ENCODE assay signal across 19 cellular contexts in the genomic region with DNA sequence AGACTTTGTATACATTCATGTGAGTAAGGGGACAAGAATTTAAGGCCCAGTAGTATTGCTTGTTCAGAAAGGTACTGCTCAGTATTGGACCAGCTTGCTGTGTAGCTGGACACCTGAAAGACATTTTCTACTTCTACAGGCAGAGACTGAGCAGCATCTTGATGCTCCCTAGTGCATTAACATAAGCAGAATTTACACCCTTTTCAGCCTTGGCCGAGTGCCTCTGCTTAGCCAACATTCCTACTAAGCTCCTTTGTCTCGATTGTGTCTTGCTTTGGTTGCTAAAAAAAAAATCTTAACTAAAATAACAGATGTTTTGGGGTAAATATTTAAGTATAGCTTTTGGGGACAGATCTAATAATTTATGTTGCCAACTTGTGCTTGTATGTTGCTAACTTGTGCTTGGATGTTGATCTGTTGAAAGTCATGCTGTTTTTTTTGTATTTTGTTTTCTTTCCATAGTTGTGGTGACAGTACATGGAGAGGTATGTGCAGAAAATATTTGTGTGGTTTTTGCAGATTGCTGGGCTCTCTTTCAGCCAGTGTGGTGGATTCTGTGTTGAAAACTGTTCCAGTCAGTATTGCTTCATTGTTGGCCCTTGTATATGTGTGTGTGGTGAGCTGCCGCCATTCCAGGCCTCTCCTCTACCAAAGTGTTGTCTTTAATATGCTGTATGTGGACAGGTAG. TPM values are rescaled to one million over a fixed set of nuclear protein-coding genes. Genes with fewer than 3 reads are reported as not detected.
DNase-seq lines count a peak whose midpoint lies in the region; ATAC-seq and TF ChIP-seq lines count a peak whose summit lies in the region.
"Had no signal": no experiment of that assay in that cellular context is flagged by ENCODE, and none has a peak within 500 bp of the region (broad histone marks: within the 10 kb centered on the region; RNA-seq: fewer than 3 reads in every experiment).

No MANE protein-coding gene starts in this region.

- TF ChIP-seq POLR2A in stomach (IDR thresholded peaks at IDR 0.05), result no peak

- no peak overlapping the region for H2AFZ ChIP-seq in Karpas-422 (ENCODE audit: low read length)
- H2AFZ ChIP-seq: parathyroid adenoma had no signal

- H3K27ac ChIP-seq in stomach (peak overlapping the region in 3 of 5 donors; percentile 95 to 98 (median 97)), Karpas-422 (ENCODE audit: low read length) (no peak overlapping the region)
- H3K27ac ChIP-seq: C4-2B, left ventricle myocardium inferior, parathyroid adenoma, uterus had no signal

- TF ChIP-seq EP300 in stomach (IDR thresholded peaks at IDR 0.05), result no peak

- no peak for ATAC-seq in HG02938 (IDR thresholded peaks at IDR 0.05; ENCODE audit: unreplicated experiment)

- in situ Hi-C loops in astrocyte of the cerebellum (cut with HindIII; ENCODE audit: low sequenced_read_pairs), result no loop called here
- in situ Hi-C loops in GM13977 (cut with MboI; ENCODE audit: low pct_unique_long_range_greater_than_20kb, low sequenced_read_pairs, unreplicated experiment), result loop anchor here (10.0 kb wide), 1 partner anchor 45 kb away; no protein-coding TSS in a partner anchor

- peaks cover 7 to 55% (median 30%) of the 10 kb centered on the region in 4 donors for H3K4me1 ChIP-seq in stomach
- H3K4me1 ChIP-seq in Karpas-422 (ENCODE audit: low read length), result peaks cover 9% of the 10 kb centered on the region
- H3K4me1 ChIP-seq: parathyroid adenoma, uterus had no signal

- H4K20me1 ChIP-seq in Karpas-422 (ENCODE audit: insufficient read depth, low read depth, low read length), result no peaks in the 10 kb centered on the region

- peak; percentile 79 for DNase-seq in GM03348 (ENCODE audit: low spot score)
- peak; percentile 87 for DNase-seq in astrocyte of the cerebellum (ENCODE audit: low read depth)
- peak; percentile 93 for DNase-seq in fibroblast of villous mesenchyme (ENCODE audit: low read depth)
- DNase-seq in stomach, result no peak
- DNase-seq in Karpas-422, result no peak
- no peak for DNase-seq in GM13977 (ENCODE audit: low spot score)
- DNase-seq: activated CD4-positive, alpha-beta T cell treated with anti-CD3 and anti-CD28 coated beads for 48 hours; activated gamma-delta T cell; amygdala; DMS 273 treated with DMSO at 0.1 percent for 48 hours; left ventricle myocardium inferior; NCI-H187; stimulated activated CD4-positive, alpha-beta T cell treated with anti-CD3 and anti-CD28 coated beads, Interleukin-4, amount 100 ng/mL, for 1 hour; uterus had no signal

- H3K36me3 ChIP-seq in stomach (peaks cover 0 to 57% (median 50%) of the 10 kb centered on the region in 4 donors), Karpas-422 (ENCODE audit: insufficient read depth, low read length) (0 out of 2 replicates have a peak, but pooled peaks cover 3% of the 10 kb centered on the region)
- H3K36me3 ChIP-seq: uterus had no signal

- peaks cover 26% of the 10 kb centered on the region for H3K79me2 ChIP-seq in Karpas-422 (ENCODE audit: low read length)

- no peak overlapping the region for H3K4me3 ChIP-seq in astrocyte of the cerebellum (ENCODE audit: low read depth, low read length)
- no peak overlapping the region for H3K4me3 ChIP-seq in fibroblast of villous mesenchyme (ENCODE audit: low read depth, low read length)
- no peak overlapping the region for H3K4me3 ChIP-seq in stomach
- H3K4me3 ChIP-seq in Karpas-422 (ENCODE audit: low read length), result no peak overlapping the region
- H3K4me3 ChIP-seq: left ventricle myocardium inferior, skin epidermis, uterus had no signal

- intact Hi-C loops in stomach (cut with DNase I; ENCODE audit: low total_unique reads), result no loop called here

- TF ChIP-seq CTCF in astrocyte of the cerebellum (IDR thresholded peaks at IDR 0.05; ENCODE audit: low read depth, low read length, missing control alignments), result no peak
- TF ChIP-seq CTCF in fibroblast of villous mesenchyme (IDR thresholded peaks at IDR 0.05; ENCODE audit: insufficient read depth, low read depth, low read length), result no peak
- no peak for TF ChIP-seq CTCF in stomach (IDR thresholded peaks at IDR 0.05)
- TF ChIP-seq CTCF in GM13977 (IDR thresholded peaks at IDR 0.05; ENCODE audit: extremely low read depth, insufficient read depth, missing control alignments), result no peak

- H3K27me3 ChIP-seq in stomach (no peaks in the 10 kb centered on the region), Karpas-422 (ENCODE audit: low read length) (no peaks in the 10 kb centered on the region)
- H3K27me3 ChIP-seq: uterus had no signal

- WGBS in stomach, 5 donors, result 42 to 62% (median 60%) methylated on average over 3 of the region's 3 CpGs

- H3K9me2 ChIP-seq in Karpas-422 (replicated peaks; ENCODE audit: insufficient read depth, low read length), result no peaks in the 10 kb centered on the region

- H3K9me3 ChIP-seq in stomach (no peaks in the 10 kb centered on the region), Karpas-422 (ENCODE audit: low read length) (no peaks in the 10 kb centered on the region)
- H3K9me3 ChIP-seq: left ventricle myocardium inferior, uterus had no signal

- H3K4me2 ChIP-seq in Karpas-422 (ENCODE audit: low read depth, low read length, poor library complexity, severe bottlenecking), result no peak overlapping the region

- no peak overlapping the region for H3K9ac ChIP-seq in Karpas-422 (ENCODE audit: low read length)
- H3K9ac ChIP-seq: parathyroid adenoma had no signal

RNA-seq across cellular contexts. Expression of gene PTS, which starts 3.7 kb away (rescaled TPM):
- total RNA-seq in fibroblast of villous mesenchyme (59.9 and 67.8 TPM in 2 replicates), stomach (10 to 100 TPM; 11.3 to 87.8 (median 33.2) TPM)
- 10 to 100 TPM; 53.0 to 76.1 (median 71.0) TPM for polyA plus RNA-seq in stomach
- 11.4 and 28.6 TPM in 2 replicates for total RNA-seq in Karpas-422 (2014; rRNA removed; shearing (Covaris generic); ENCODE audit: low replicate concordance)

RNA-seq across cellular contexts. Expression of gene PLET1, which starts 30.8 kb away (rescaled TPM):
- total RNA-seq in fibroblast of villous mesenchyme, result not detected in 2 replicates
- total RNA-seq in stomach, result not detected
- polyA plus RNA-seq in stomach, result not detected
- total RNA-seq in Karpas-422 (2014; rRNA removed; shearing (Covaris generic); ENCODE audit: low replicate concordance), result not detected in 2 replicates
- total RNA-seq: glomerular endothelial cell, left ventricle myocardium inferior, uterus had no signal

RNA-seq across cellular contexts. Expression of gene BCO2, which starts 54.6 kb away (rescaled TPM):
- total RNA-seq in fibroblast of villous mesenchyme, result 0.97 and 3.0 TPM in 2 replicates
- total RNA-seq in stomach, result 10 to 100 TPM in 1 of 5 donors, 1 to 10 TPM in 1, under 1 TPM in 2, not detected in 1; 0.87 to 21.8 (median 1.3) TPM
- polyA plus RNA-seq in stomach, result 1 to 10 TPM; 1.4 to 7.8 (median 2.9) TPM
- 0.40 and 1.1 TPM in 2 replicates for total RNA-seq in Karpas-422 (2014; rRNA removed; shearing (Covaris generic); ENCODE audit: low replicate concordance)

Comparison
In these comparisons a context has a peak if more than half of its experiments do, and no peak if none do; other contexts are left out.
1. DNase-seq: peak in GM03348 (single experiment), astrocyte of the cerebellum (single experiment) and fibroblast of villous mesenchyme (single experiment); none in stomach (single experiment), Karpas-422 (single experiment) and GM13977 (single experiment).